20 cellular contexts compared by ENCODE assay signal in the genomic region with DNA sequence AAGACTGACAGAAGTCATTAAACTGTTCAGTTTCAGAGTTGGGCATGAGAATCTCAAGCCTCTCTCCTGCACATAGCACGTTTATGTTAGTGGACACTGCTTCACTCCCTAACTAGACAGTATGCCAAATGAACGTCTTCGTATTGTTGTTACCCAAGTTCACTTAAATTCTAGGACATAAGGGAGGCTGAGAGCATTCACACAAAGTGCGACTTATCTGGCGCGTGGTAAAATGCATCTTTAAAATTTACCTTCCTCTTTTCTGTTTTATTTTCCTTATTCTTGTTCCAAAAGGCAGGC.
DNase-seq lines count a peak whose midpoint lies in the region; ATAC-seq, FAIRE-seq and TF ChIP-seq lines count a peak whose summit lies in the region.
"Had no signal": no experiment of that assay in that cellular context is flagged by ENCODE, and none has a peak within 500 bp of the region (broad histone marks: within the 10 kb centered on the region; RNA-seq: fewer than 3 reads in every experiment).

No MANE protein-coding gene starts in this region.

- no peak overlapping the region for H3K4me3 Mint-ChIP-seq in type B pancreatic cell
- H3K4me3 Mint-ChIP-seq: activated naive CD4-positive, alpha-beta T cell treated with anti-CD3 and anti-CD28 coated beads, Interleukin-2, amount 50 U/mL, for 24 hours; IgD-negative memory B cell; T-helper 2 cell treated with Interferon-gamma antibody and Interleukin-4, amounts not matched to agents 5 μg/mL and 100 μg/mL, for 36 hours had no signal

- H3K27me3 ChIP-seq in HepG2 (ENCODE audit: control insufficient read depth in 1 of 2, insufficient read depth in 2 of 2, low read length in 2 of 2) (no peaks in the 10 kb centered on the region), right lobe of liver (no peaks in the 10 kb centered on the region), left ventricle myocardium inferior (ENCODE audit: low read depth) (no peaks in the 10 kb centered on the region), rectal smooth muscle tissue (ENCODE audit: control insufficient read depth, insufficient read depth, low read length) (no peaks in the 10 kb centered on the region), trophoblast cell (ENCODE audit: insufficient read depth, low read length) (no peaks in the 10 kb centered on the region)
- H3K27me3 ChIP-seq: BLaER1 had no signal

- H3K36me3 Mint-ChIP-seq in type B pancreatic cell: no peaks in the 10 kb centered on the region
- H3K36me3 Mint-ChIP-seq: activated naive CD4-positive, alpha-beta T cell treated with anti-CD3 and anti-CD28 coated beads, Interleukin-2, amount 50 U/mL, for 24 hours; IgD-negative memory B cell had no signal

- no peaks in the 10 kb centered on the region for H3K79me1 ChIP-seq in trophoblast cell (ENCODE audit: low read length)

- H3K79me2 ChIP-seq in HepG2 (ENCODE audit: insufficient read depth, low read length) (no peaks in the 10 kb centered on the region), trophoblast cell (ENCODE audit: control insufficient read depth, insufficient read depth, low read length, poor library complexity) (no peaks in the 10 kb centered on the region)

- no peak overlapping the region for H3K9ac ChIP-seq in HepG2 (ENCODE audit: insufficient read depth, low read depth, low read length)
- no peak overlapping the region for H3K9ac ChIP-seq in rectal smooth muscle tissue (ENCODE audit: low read length)
- H3K9ac ChIP-seq in trophoblast cell (ENCODE audit: low read length): no peak overlapping the region
- H3K9ac ChIP-seq: BLaER1 had no signal

- H3K27me3 Mint-ChIP-seq in type B pancreatic cell: no peaks in the 10 kb centered on the region

- H2AFZ ChIP-seq in HepG2 (ENCODE audit: low read length): no peak overlapping the region
- no peak overlapping the region for H2AFZ ChIP-seq in trophoblast cell (ENCODE audit: insufficient read depth, low read length, poor library complexity)

- H3K9me3 Mint-ChIP-seq in type B pancreatic cell: no peaks in the 10 kb centered on the region
- H3K9me3 Mint-ChIP-seq: activated naive CD4-positive, alpha-beta T cell treated with anti-CD3 and anti-CD28 coated beads, Interleukin-2, amount 50 U/mL, for 24 hours; T-helper 2 cell treated with Interferon-gamma antibody and Interleukin-4, amounts not matched to agents 5 μg/mL and 100 μg/mL, for 36 hours had no signal

- no peak overlapping the region for H4K8ac ChIP-seq in trophoblast cell (ENCODE audit: low read depth, low read length)

- H3K27ac ChIP-seq in HepG2 (ENCODE audit: extremely low read length, insufficient read depth, low read length): no peak overlapping the region
- H3K27ac ChIP-seq in right lobe of liver: no peak overlapping the region
- peak overlapping the region; percentile 90 for H3K27ac ChIP-seq in left ventricle myocardium inferior (replicated peaks)
- H3K27ac ChIP-seq in rectal smooth muscle tissue (ENCODE audit: low read depth, low read length): peak overlapping the region; percentile 78
- no peak overlapping the region for H3K27ac ChIP-seq in trophoblast cell (ENCODE audit: low read depth, low read length)
- H3K27ac ChIP-seq: BLaER1, HL-60 had no signal

- H2AK5ac ChIP-seq in trophoblast cell (ENCODE audit: low read length): no peak overlapping the region

- no peak overlapping the region for H3K18ac ChIP-seq in trophoblast cell (ENCODE audit: low read length)

- POLR2A ChIA-PET in HepG2 (lab: Yijun Ruan, JAX): no interaction called here

- H3K4ac ChIP-seq in trophoblast cell (ENCODE audit: low read depth, low read length): no peak overlapping the region

- no peak for FAIRE-seq in HepG2 (lab: Jason Lieb, UNC)
- FAIRE-seq: H1 had no signal

- H3K36me3 ChIP-seq in HepG2 (replicated peaks in 1 of 2; ENCODE audit: control insufficient read depth in 1 of 2, insufficient read depth in 2 of 2, low read length in 2 of 2) (no peaks in the 10 kb centered on the region), right lobe of liver (no peaks in the 10 kb centered on the region), left ventricle myocardium inferior (no peaks in the 10 kb centered on the region), rectal smooth muscle tissue (ENCODE audit: control insufficient read depth, insufficient read depth, low read length) (no peaks in the 10 kb centered on the region), trophoblast cell (ENCODE audit: control insufficient read depth in 1 of 2, insufficient read depth in 2 of 2, low read length in 2 of 2) (no peaks in the 10 kb centered on the region)
- H3K36me3 ChIP-seq: BLaER1 had no signal

- no peaks in the 10 kb centered on the region for H3K4me1 ChIP-seq in HepG2 (ENCODE audit: insufficient read depth, low read length)
- no peaks in the 10 kb centered on the region for H3K4me1 ChIP-seq in right lobe of liver
- H3K4me1 ChIP-seq in left ventricle myocardium inferior: peaks cover 49% of the 10 kb centered on the region
- peaks cover 21% of the 10 kb centered on the region for H3K4me1 ChIP-seq in rectal smooth muscle tissue (ENCODE audit: control insufficient read depth, insufficient read depth, low read length)
- H3K4me1 ChIP-seq in trophoblast cell (ENCODE audit: control insufficient read depth in 1 of 2, insufficient read depth in 2 of 2, low read length in 2 of 2): peaks cover 0 to 5% of the 10 kb centered on the region in 2 experiments
- H3K4me1 ChIP-seq: BLaER1 had no signal

- no peak overlapping the region for H3K14ac ChIP-seq in trophoblast cell (ENCODE audit: low read length)

- H3K4me1 Mint-ChIP-seq in type B pancreatic cell (ENCODE audit: unreplicated experiment): no peaks in the 10 kb centered on the region
- H3K4me1 Mint-ChIP-seq: activated naive CD4-positive, alpha-beta T cell treated with anti-CD3 and anti-CD28 coated beads, Interleukin-2, amount 50 U/mL, for 24 hours; IgD-negative memory B cell had no signal

- H4K20me1 ChIP-seq in HepG2 (ENCODE audit: insufficient read depth, low read length): no peaks in the 10 kb centered on the region
- H4K20me1 ChIP-seq: BLaER1 had no signal

- no peak overlapping the region for H4K12ac ChIP-seq in trophoblast cell (ENCODE audit: low read depth, low read length)

- H2BK120ac ChIP-seq in trophoblast cell (ENCODE audit: insufficient read depth, low read length, poor library complexity): no peak overlapping the region

- H4K91ac ChIP-seq in trophoblast cell (ENCODE audit: low read depth, low read length): no peak overlapping the region

- H3K27ac Mint-ChIP-seq in type B pancreatic cell: no peak overlapping the region
- H3K27ac Mint-ChIP-seq: activated naive CD4-positive, alpha-beta T cell treated with anti-CD3 and anti-CD28 coated beads, Interleukin-2, amount 50 U/mL, for 24 hours; IgD-negative memory B cell; T-helper 2 cell treated with Interferon-gamma antibody and Interleukin-4, amounts not matched to agents 5 μg/mL and 100 μg/mL, for 36 hours had no signal

- intact Hi-C loops in HepG2 (cut with micrococcal nuclease; ENCODE audit: unreplicated experiment): no loop called here
- intact Hi-C loops in right lobe of liver (cut with DNase I): no loop called here
- intact Hi-C loops in left ventricle myocardium inferior (cut with micrococcal nuclease): no loop called here

- H2BK12ac ChIP-seq in trophoblast cell (ENCODE audit: low read length): no peak overlapping the region

- in situ Hi-C loops in HepG2 (cut with HindIII; ENCODE audit: extremely low pct_ligation_motif_present, low pct_unique_long_range_greater_than_20kb): no loop called here

- TF ChIP-seq POLR2A in HepG2 (IDR thresholded peaks at IDR 0.05; ENCODE audit: insufficient read depth in 1 of 2, low read depth in 2 of 2, low read length in 2 of 2) (no peak), right lobe of liver (IDR thresholded peaks at IDR 0.05) (no peak)

- ATAC-seq in HepG2: peak; percentile 23; the same call in 1 of the 3 replicates
- no peak for ATAC-seq in right lobe of liver
- no peak for ATAC-seq in HG03469 (IDR thresholded peaks at IDR 0.05; ENCODE audit: unreplicated experiment)
- ATAC-seq in GM18867 (IDR thresholded peaks at IDR 0.05; ENCODE audit: unreplicated experiment): no peak
- ATAC-seq: left colon; PC-3; stimulated activated naive CD8-positive, alpha-beta T cell treated with anti-CD3 and anti-CD28 coated beads, Interleukin-15, Interleukin-2, amounts not matched to agents 100 U/mL and 50 U/mL, for 24 hours had no signal

- WGBS in HepG2 (ENCODE audit: low lambda C conversion rate): 53% methylated on average over 6 of the region's 6 CpGs
- WGBS in right lobe of liver (ENCODE audit: insufficient coverage, low coverage, low lambda C conversion rate, missing lambda C conversion rate): 89% methylated on average over 6 of the region's 6 CpGs
- no CpG with 5 or more reads among the region's 6 CpGs for WGBS in trophoblast cell (ENCODE audit: extremely low coverage, insufficient coverage, insufficient read length)

- DNase-seq in HepG2 (ENCODE audit: low spot score): no peak
- DNase-seq in right lobe of liver: no peak
- DNase-seq in left ventricle myocardium inferior: no peak
- DNase-seq in trophoblast cell: no peak
- DNase-seq in type B pancreatic cell (ENCODE audit: extremely low spot score, unreplicated experiment): no peak
- DNase-seq: cortex of kidney; left colon; NCI-H1694; PC-3; retina; stimulated activated naive CD8-positive, alpha-beta T cell treated with anti-CD3 and anti-CD28 coated beads, Interleukin-15, Interleukin-2, amounts not matched to agents 100 U/mL and 50 U/mL, for 24 hours had no signal

- no peak overlapping the region for H2BK5ac ChIP-seq in trophoblast cell (ENCODE audit: low read depth, low read length, poor library complexity)

- no peak overlapping the region for H3K4me2 ChIP-seq in HepG2 (ENCODE audit: low read depth, low read length)
- H3K4me2 ChIP-seq in trophoblast cell (ENCODE audit: low read length): no peak overlapping the region
- H3K4me2 ChIP-seq: BLaER1 had no signal

- H3K9me3 ChIP-seq in HepG2 (ENCODE audit: low read length) (no peaks in the 10 kb centered on the region), right lobe of liver (no peaks in the 10 kb centered on the region), left ventricle myocardium inferior (replicated peaks) (no peaks in the 10 kb centered on the region), trophoblast cell (ENCODE audit: insufficient read depth, low read depth, low read length) (no peaks in the 10 kb centered on the region)
- H3K9me3 ChIP-seq: BLaER1 had no signal

- no peak overlapping the region for H3K4me3 ChIP-seq in HepG2 (replicated peaks in 1 of 3; ENCODE audit: insufficient read depth in 1 of 3, low read depth in 2 of 3, low read length in 3 of 3)
- H3K4me3 ChIP-seq in right lobe of liver: no peak overlapping the region
- peak overlapping the region; percentile 67 for H3K4me3 ChIP-seq in left ventricle myocardium inferior
- peak overlapping the region; percentile 29 for H3K4me3 ChIP-seq in rectal smooth muscle tissue (ENCODE audit: low read length)
- no peak overlapping the region for H3K4me3 ChIP-seq in trophoblast cell (ENCODE audit: low read depth, low read length)
- H3K4me3 ChIP-seq: BLaER1 had no signal

- TF ChIP-seq CTCF in HepG2 (CRISPR knock-in tag; IDR thresholded peaks at IDR 0.05): no peak
- TF ChIP-seq CTCF in right lobe of liver (IDR thresholded peaks at IDR 0.05): no peak
- no peak for TF ChIP-seq CTCF in left ventricle myocardium inferior (IDR thresholded peaks at IDR 0.05; ENCODE audit: borderline replicate concordance)
- TF ChIP-seq CTCF in type B pancreatic cell (conservative IDR thresholded peaks at IDR 0.05): no peak

- CTCF ChIA-PET in HepG2 (lab: Yijun Ruan, JAX; ENCODE audit: low intra/inter-chr PET ratio, low total read pairs): no interaction called here

- no TSS peak for BruUV-seq in HepG2 (replicated peaks; lab: Mats Ljungman, UMichigan)

- no peak for TF ChIP-seq EP300 in HepG2 (IDR thresholded peaks at IDR 0.05; ENCODE audit: low read depth in 2 of 2, low read length in 2 of 2)
- no peak for TF ChIP-seq EP300 in HepG2 (CRISPR knock-in tag; IDR thresholded peaks at IDR 0.05; ENCODE audit: borderline replicate concordance)

- TF ChIP-seq RAD21 in HepG2 (CRISPR knock-in tag; IDR thresholded peaks at IDR 0.05): no peak

- H3K23ac ChIP-seq in trophoblast cell (ENCODE audit: low read length): no peak overlapping the region

Comparison
In these comparisons a context has a peak if more than half of its experiments do, and no peak if none do; other contexts are left out.
1. H3K27ac ChIP-seq: peak in left ventricle myocardium inferior (single experiment) and rectal smooth muscle tissue (single experiment); none in HepG2 (single experiment), right lobe of liver (0 of 3) and trophoblast cell (single experiment).
2. H3K4me3 ChIP-seq: peak in left ventricle myocardium inferior (single experiment) and rectal smooth muscle tissue (single experiment); none in HepG2 (0 of 3), right lobe of liver (0 of 3) and trophoblast cell (single experiment).